ENCODE assay signal across 17 cellular contexts in genomic region chr1:107739183-107739582, GRCh38.
DNase-seq lines count a peak whose midpoint lies in the region; ATAC-seq and TF ChIP-seq lines count a peak whose summit lies in the region.
"Had no signal": no experiment of that assay in that cellular context is flagged by ENCODE, and none has a peak within 500 bp of the region (broad histone marks: within the 10 kb centered on the region; RNA-seq: fewer than 3 reads in every experiment).

No MANE protein-coding gene starts in this region.

- TF ChIP-seq CTCF in heart left ventricle (IDR thresholded peaks at IDR 0.05): no peak
- TF ChIP-seq CTCF in left ventricle myocardium inferior (IDR thresholded peaks at IDR 0.05; ENCODE audit: borderline replicate concordance): no peak
- no peak for TF ChIP-seq CTCF in type B pancreatic cell (conservative IDR thresholded peaks at IDR 0.05)
- no peak for TF ChIP-seq CTCF in GM13976 (IDR thresholded peaks at IDR 0.05; ENCODE audit: borderline replicate concordance, control extremely low read depth, extremely low read depth, insufficient read depth, missing control alignments)

- peak overlapping the region; percentile 3 for H3K4me3 Mint-ChIP-seq in type B pancreatic cell
- no peak overlapping the region for H3K4me3 Mint-ChIP-seq in activated CD4-positive, alpha-beta memory T cell treated with anti-CD3 and anti-CD28 coated beads, Interleukin-2, amount 10 ng/mL, durations not matched to agents 7 days and 5 days

- in situ Hi-C loops in GM13976 (cut with MboI; ENCODE audit: low sequenced_read_pairs, unreplicated experiment): loop anchor here (25.0 kb wide), 1 partner anchor 202 kb away; no protein-coding TSS in a partner anchor

- POLR2A ChIA-PET in activated CD4-positive, alpha-beta memory T cell treated with anti-CD3 and anti-CD28 coated beads, Interleukin-2, amount 10 ng/mL, durations not matched to agents 7 days and 5 days (lab: Charles Lee): no interaction called here

- H3K4me2 ChIP-seq in Karpas-422 (ENCODE audit: low read depth, low read length, poor library complexity, severe bottlenecking): no peak overlapping the region
- H3K4me2 ChIP-seq: A549 had no signal

- H3K4me1 Mint-ChIP-seq in type B pancreatic cell (ENCODE audit: unreplicated experiment): peaks cover 9% of the 10 kb centered on the region
- no peaks in the 10 kb centered on the region for H3K4me1 Mint-ChIP-seq in activated CD4-positive, alpha-beta memory T cell treated with anti-CD3 and anti-CD28 coated beads, Interleukin-2, amount 10 ng/mL, durations not matched to agents 7 days and 5 days

- no peak for DNase-seq in heart left ventricle
- DNase-seq in left ventricle myocardium inferior: no peak
- DNase-seq in Karpas-422: peak; percentile 49
- peak; percentile 56 for DNase-seq in kidney tubule cell (ENCODE audit: low spot score)
- no peak for DNase-seq in type B pancreatic cell (ENCODE audit: extremely low spot score, unreplicated experiment)
- no peak for DNase-seq in activated CD4-positive, alpha-beta memory T cell treated with anti-CD3 and anti-CD28 coated beads, Interleukin-2, amount 10 ng/mL, durations not matched to agents 7 days and 5 days
- DNase-seq in GM13976 (ENCODE audit: low spot score): no peak
- DNase-seq: COR-L47; GOT3; NCI-H1694; NCI-H748 treated with DMSO at 0.1 percent for 48 hours; stimulated activated naive CD4-positive, alpha-beta T cell; T-helper 1 cell had no signal

- ATAC-seq in heart left ventricle: peak in 3 of 4 donors; percentile 10 to 44 (median 30)
- no peak for ATAC-seq in HG03565 (IDR thresholded peaks at IDR 0.05; ENCODE audit: unreplicated experiment)
- ATAC-seq: A549; activated naive CD4-positive, alpha-beta T cell treated with anti-CD3 and anti-CD28 coated beads, Interleukin-2, amount 50 U/mL, for 72 hours had no signal

- H3K27ac Mint-ChIP-seq in type B pancreatic cell: peak overlapping the region; percentile 68
- H3K27ac Mint-ChIP-seq in activated CD4-positive, alpha-beta memory T cell treated with anti-CD3 and anti-CD28 coated beads, Interleukin-2, amount 10 ng/mL, durations not matched to agents 7 days and 5 days: no peak overlapping the region
- H3K27ac Mint-ChIP-seq: activated naive CD4-positive, alpha-beta T cell treated with anti-CD3 and anti-CD28 coated beads, Interleukin-2, amount 50 U/mL, for 72 hours had no signal

- H3K4me3 ChIP-seq in heart left ventricle: no peak overlapping the region
- H3K4me3 ChIP-seq in left ventricle myocardium inferior: no peak overlapping the region
- H3K4me3 ChIP-seq in Karpas-422 (ENCODE audit: low read length): no peak overlapping the region
- H3K4me3 ChIP-seq: A549 had no signal

- peak overlapping the region in 1 of 12 donors; percentile 71 for H3K27ac ChIP-seq in heart left ventricle
- no peak overlapping the region for H3K27ac ChIP-seq in left ventricle myocardium inferior (replicated peaks)
- no peak overlapping the region for H3K27ac ChIP-seq in Karpas-422 (ENCODE audit: low read length)
- H3K27ac ChIP-seq: A549, HL-60 had no signal

- 56 to 71% (median 64%) methylated on average over 4 of the region's 4 CpGs for WGBS in heart left ventricle, 4 donors

- no peaks in the 10 kb centered on the region for H3K9me3 Mint-ChIP-seq in type B pancreatic cell
- H3K9me3 Mint-ChIP-seq in activated CD4-positive, alpha-beta memory T cell treated with anti-CD3 and anti-CD28 coated beads, Interleukin-2, amount 10 ng/mL, durations not matched to agents 7 days and 5 days: peaks cover 5% of the 10 kb centered on the region

- TF ChIP-seq POLR2A in heart left ventricle (IDR thresholded peaks at IDR 0.05): no peak

- H3K36me3 Mint-ChIP-seq in type B pancreatic cell: peaks cover 5% of the 10 kb centered on the region
- no peaks in the 10 kb centered on the region for H3K36me3 Mint-ChIP-seq in activated CD4-positive, alpha-beta memory T cell treated with anti-CD3 and anti-CD28 coated beads, Interleukin-2, amount 10 ng/mL, durations not matched to agents 7 days and 5 days (ENCODE audit: low read depth)

- H3K9me3 ChIP-seq in heart left ventricle: no peaks in the 10 kb centered on the region
- H3K9me3 ChIP-seq in left ventricle myocardium inferior (replicated peaks): peaks cover 2% of the 10 kb centered on the region
- no peaks in the 10 kb centered on the region for H3K9me3 ChIP-seq in Karpas-422 (ENCODE audit: low read length)
- H3K9me3 ChIP-seq: A549 had no signal

- CTCF ChIA-PET in activated CD4-positive, alpha-beta memory T cell treated with anti-CD3 and anti-CD28 coated beads, Interleukin-2, amount 10 ng/mL, durations not matched to agents 7 days and 5 days (lab: Charles Lee): no interaction called here

- H3K79me2 ChIP-seq in Karpas-422 (ENCODE audit: low read length): no peaks in the 10 kb centered on the region

- H3K4me1 ChIP-seq in heart left ventricle (peaks cover 0 to 25% (median 0%) of the 10 kb centered on the region in 12 donors), left ventricle myocardium inferior (no peaks in the 10 kb centered on the region), Karpas-422 (ENCODE audit: low read length) (peaks cover 11% of the 10 kb centered on the region)
- H3K4me1 ChIP-seq: A549 had no signal

- H3K27me3 ChIP-seq in heart left ventricle (no peaks in the 10 kb centered on the region), left ventricle myocardium inferior (ENCODE audit: low read depth) (no peaks in the 10 kb centered on the region), Karpas-422 (ENCODE audit: low read length) (no peaks in the 10 kb centered on the region)

- H4K20me1 ChIP-seq in Karpas-422 (ENCODE audit: insufficient read depth, low read depth, low read length): no peaks in the 10 kb centered on the region

- no peaks in the 10 kb centered on the region for H3K9me2 ChIP-seq in Karpas-422 (replicated peaks; ENCODE audit: insufficient read depth, low read length)

- no peaks in the 10 kb centered on the region for H3K27me3 Mint-ChIP-seq in type B pancreatic cell
- no peaks in the 10 kb centered on the region for H3K27me3 Mint-ChIP-seq in activated CD4-positive, alpha-beta memory T cell treated with anti-CD3 and anti-CD28 coated beads, Interleukin-2, amount 10 ng/mL, durations not matched to agents 7 days and 5 days

- intact Hi-C loops in heart left ventricle (cut with DNase I): no loop called here
- intact Hi-C loops in left ventricle myocardium inferior (cut with micrococcal nuclease): no loop called here

- H3K9ac ChIP-seq in Karpas-422 (ENCODE audit: low read length): no peak overlapping the region

- no peaks in the 10 kb centered on the region for H3K36me3 ChIP-seq in heart left ventricle
- no peaks in the 10 kb centered on the region for H3K36me3 ChIP-seq in left ventricle myocardium inferior
- no peaks in the 10 kb centered on the region for H3K36me3 ChIP-seq in Karpas-422 (ENCODE audit: insufficient read depth, low read length)

- no peak overlapping the region for H2AFZ ChIP-seq in Karpas-422 (ENCODE audit: low read length)

Comparison
In these comparisons a context has a peak if more than half of its experiments do, and no peak if none do; other contexts are left out.
1. DNase-seq: peak in Karpas-422 (single experiment) and kidney tubule cell (single experiment); none in heart left ventricle (0 of 5), left ventricle myocardium inferior (single experiment), type B pancreatic cell (single experiment), activated CD4-positive, alpha-beta memory T cell treated with anti-CD3 and anti-CD28 coated beads, Interleukin-2, amount 10 ng/mL, durations not matched to agents 7 days and 5 days (single experiment) and GM13976 (single experiment).